In the genomic region with DNA sequence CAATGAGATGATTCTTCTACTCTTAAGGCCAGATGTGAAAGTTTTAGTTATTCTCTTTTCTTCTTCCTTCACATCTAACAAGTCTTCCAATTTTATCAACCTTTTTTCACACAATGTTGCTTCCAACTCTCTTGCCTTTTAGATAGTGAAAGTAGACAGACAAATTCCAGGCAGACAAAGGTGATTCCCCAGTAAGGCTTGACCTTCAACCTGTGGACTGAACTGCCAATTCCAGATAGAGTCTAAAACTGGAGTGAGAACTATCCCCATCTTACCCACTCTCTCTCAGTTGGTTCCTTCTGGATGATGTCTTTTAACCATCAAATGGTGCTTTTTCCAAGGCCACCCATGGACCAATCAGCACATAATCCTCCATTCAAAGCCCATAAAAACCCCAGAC, we compare ENCODE assay signal across 6 cellular contexts.
"Had no signal": no experiment of that assay in that cellular context is flagged by ENCODE, and none has a peak within 500 bp of the region (broad histone marks: within the 10 kb centered on the region; RNA-seq: fewer than 3 reads in every experiment).

No MANE protein-coding gene starts in this region.

- H3K4me1 Mint-ChIP-seq: IgD-negative memory B cell had no signal

- H3K27me3 Mint-ChIP-seq: IgD-negative memory B cell had no signal

- H3K27ac Mint-ChIP-seq: IgD-negative memory B cell had no signal

- H3K4me3 Mint-ChIP-seq: IgD-negative memory B cell had no signal

- H3K4me3 ChIP-seq: K562 had no signal

- ATAC-seq: K562 had no signal

- H3K27ac ChIP-seq: HL-60 had no signal

- FAIRE-seq: HTR-8/SVneo, K562 had no signal

- H3K36me3 Mint-ChIP-seq: IgD-negative memory B cell had no signal

- DNase-seq: IMR-90, KBM-7 had no signal
